21 cellular contexts compared by ENCODE assay signal in the genomic region with DNA sequence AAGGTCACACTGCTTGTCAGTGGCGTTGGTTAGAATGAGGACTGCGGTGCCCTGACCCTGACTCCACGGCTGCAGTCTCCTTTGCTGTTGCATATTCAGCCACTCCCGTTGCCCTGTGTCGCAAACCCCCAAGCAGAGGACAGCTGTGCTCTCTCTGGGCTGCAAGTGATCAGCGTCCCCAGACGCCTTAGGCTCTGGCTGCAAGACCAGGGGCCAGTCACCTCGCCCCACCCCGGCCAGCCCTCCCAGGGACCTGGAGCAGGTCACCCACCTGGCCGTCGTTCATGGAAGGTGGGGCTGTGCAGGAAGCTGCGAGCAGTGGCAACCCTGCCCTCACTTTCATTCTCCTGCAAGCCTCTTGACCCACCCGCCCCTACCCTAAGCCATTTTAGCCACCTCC.
"Had no signal": no experiment of that assay in that cellular context is flagged by ENCODE, and none has a peak within 500 bp of the region (broad histone marks: within the 10 kb centered on the region; RNA-seq: fewer than 3 reads in every experiment).

No MANE protein-coding gene starts in this region.

- H3K4me3 ChIP-seq: colonic mucosa, gastrocnemius medialis, lower lobe of right lung, pancreas, right lobe of liver, smooth muscle cell, stomach, thyroid gland had no signal

- FAIRE-seq: keratinocyte, pancreas had no signal

- DNase-seq: colonic mucosa; dermis blood vessel endothelial cell; effector memory CD8-positive, alpha-beta T cell; gastrocnemius medialis; left ventricle myocardium superior; lower lobe of right lung; natural killer cell; pancreas; retina; stimulated activated CD4-positive, alpha-beta T cell treated with anti-CD3 and anti-CD28 coated beads, Interleukin-12 subunit alpha, Interleukin-12 subunit beta, amount 100 ng/mL, for 4 hours; stimulated activated CD4-positive, alpha-beta T cell treated with anti-CD3 and anti-CD28 coated beads, Interleukin-2, amount 100 ng/mL, for 24 hours; stimulated activated CD4-positive, alpha-beta T cell treated with anti-CD3 and anti-CD28 coated beads, Interleukin-4, amount 100 ng/mL, for 24 hours; stimulated activated naive CD4-positive, alpha-beta T cell treated with Interleukin-2 at 50 U/mL for 16 hours; stomach; thyroid gland; trophoblast cell had no signal

- H3K27ac ChIP-seq: colonic mucosa, gastrocnemius medialis, lower lobe of right lung, neutrophil, pancreas, right lobe of liver, stomach, thyroid gland had no signal

- H3K4me1 ChIP-seq: colonic mucosa, gastrocnemius medialis, lower lobe of right lung, pancreas, right lobe of liver, stomach, thyroid gland had no signal

- H3K9me3 ChIP-seq: colonic mucosa, gastrocnemius medialis, neutrophil, pancreas, right lobe of liver, thyroid gland had no signal

- H3K4me1 Mint-ChIP-seq: natural killer cell; stimulated activated effector memory CD8-positive, alpha-beta T cell treated with anti-CD3 and anti-CD28 coated beads, Interleukin-12 subunit alpha, Interleukin-12 subunit beta, amount 100 ng/mL, for 72 hours had no signal

- H3K36me3 Mint-ChIP-seq: natural killer cell; stimulated activated effector memory CD8-positive, alpha-beta T cell treated with anti-CD3 and anti-CD28 coated beads, Interleukin-12 subunit alpha, Interleukin-12 subunit beta, amount 100 ng/mL, for 72 hours had no signal

- H3K4me3 Mint-ChIP-seq: effector memory CD8-positive, alpha-beta T cell; natural killer cell; stimulated activated effector memory CD8-positive, alpha-beta T cell treated with anti-CD3 and anti-CD28 coated beads, Interleukin-12 subunit alpha, Interleukin-12 subunit beta, amount 100 ng/mL, for 72 hours had no signal

- H3K27ac Mint-ChIP-seq: effector memory CD8-positive, alpha-beta T cell; natural killer cell; stimulated activated effector memory CD8-positive, alpha-beta T cell treated with anti-CD3 and anti-CD28 coated beads, Interleukin-12 subunit alpha, Interleukin-12 subunit beta, amount 100 ng/mL, for 72 hours had no signal

- H3K4me2 ChIP-seq: smooth muscle cell had no signal

- H3K36me3 ChIP-seq: colonic mucosa, gastrocnemius medialis, lower lobe of right lung, neutrophil, pancreas, right lobe of liver, stomach, thyroid gland had no signal

- H3K27me3 ChIP-seq: colonic mucosa, gastrocnemius medialis, neutrophil, pancreas, right lobe of liver, stomach, thyroid gland had no signal

- ATAC-seq: effector memory CD8-positive, alpha-beta T cell; gastrocnemius medialis; left ventricle myocardium superior; lower lobe of right lung; natural killer cell; pancreas; right lobe of liver; stimulated activated effector memory CD8-positive, alpha-beta T cell treated with anti-CD3 and anti-CD28 coated beads, Interleukin-12 subunit alpha, Interleukin-12 subunit beta, amount 100 ng/mL, for 72 hours had no signal

- H3K9me3 Mint-ChIP-seq: effector memory CD8-positive, alpha-beta T cell had no signal
